22 cellular contexts compared by ENCODE assay signal in the genomic region with DNA sequence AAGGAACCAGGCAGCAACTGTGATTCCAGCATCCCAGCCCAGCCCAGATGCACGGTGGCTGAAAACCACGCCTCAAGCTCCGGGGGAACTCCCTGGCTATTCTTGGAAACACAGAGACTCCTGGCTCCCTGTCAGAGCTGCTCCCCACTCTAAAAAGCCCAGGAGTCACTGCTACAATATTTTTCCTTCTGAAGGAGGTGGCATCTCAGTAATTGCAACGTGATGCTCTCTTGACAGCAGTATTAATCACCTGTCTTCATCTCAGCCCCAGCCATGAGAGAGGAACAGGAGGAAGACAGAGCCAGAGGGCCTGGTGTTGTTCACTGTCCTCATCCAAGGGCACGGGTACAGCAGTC. TPM values are rescaled to one million over a fixed set of nuclear protein-coding genes. Genes with fewer than 3 reads are reported as not detected.
"Had no signal": no experiment of that assay in that cellular context is flagged by ENCODE, and none has a peak within 500 bp of the region (broad histone marks: within the 10 kb centered on the region; RNA-seq: fewer than 3 reads in every experiment).

No MANE protein-coding gene starts in this region.

- H3K9me3 ChIP-seq: gastroesophageal sphincter, neutrophil, right atrium auricular region, testis had no signal

- H3K4me1 ChIP-seq: gastroesophageal sphincter, right atrium auricular region, testis had no signal

- H3K36me3 ChIP-seq: gastroesophageal sphincter, neutrophil, right atrium auricular region had no signal

- DNase-seq: activated CD8-positive, alpha-beta memory T cell treated with anti-CD3 and anti-CD28 coated beads, Interleukin-2, amount 50 U/mL, for 4 hours; activated CD8-positive, alpha-beta T cell treated with anti-CD3 and anti-CD28 coated beads, Interleukin-2, amount 10 ng/mL, durations not matched to agents 7 days and 5 days; activated naive CD4-positive, alpha-beta T cell; activated naive CD8-positive, alpha-beta T cell treated with anti-CD3 and anti-CD28 coated beads, Interleukin-2, amount 10 ng/mL, durations not matched to agents 7 days and 5 days; activated T-cell treated with anti-CD3 and anti-CD28 coated beads, Interleukin-2, amount 50 U/mL, for 72 hours; effector memory CD4-positive, alpha-beta T cell; naive thymus-derived CD8-positive, alpha-beta T cell; posterior cingulate gyrus; stimulated activated CD4-positive, alpha-beta T cell treated with anti-CD3 and anti-CD28 coated beads, Interleukin-4, amount 100 ng/mL, for 24 hours; stimulated activated naive CD4-positive, alpha-beta T cell; T-cell; T-helper 9 cell; testis had no signal

- ATAC-seq: activated CD8-positive, alpha-beta T cell treated with anti-CD3 and anti-CD28 coated beads, Interleukin-2, amount 10 ng/mL, durations not matched to agents 7 days and 5 days; gastroesophageal sphincter; naive thymus-derived CD8-positive, alpha-beta T cell; T-cell had no signal

- H3K27ac ChIP-seq: epithelial cell of prostate, gastroesophageal sphincter, neutrophil, right atrium auricular region, SK-N-MC, testis, VCaP had no signal

- H3K27me3 ChIP-seq: right atrium auricular region, testis had no signal

- H3K4me3 ChIP-seq: gastroesophageal sphincter, right atrium auricular region, SK-N-MC, skin epidermis, testis had no signal

RNA-seq across cellular contexts. Expression of a gene that starts 26.9 kb away (rescaled TPM):
- total RNA-seq: activated CD8-positive, alpha-beta T cell treated with anti-CD3 and anti-CD28 coated beads, Interleukin-2, amount 10 ng/mL, durations not matched to agents 7 days and 5 days; activated naive CD8-positive, alpha-beta T cell treated with anti-CD3 and anti-CD28 coated beads, Interleukin-2, amount 10 ng/mL, durations not matched to agents 7 days and 5 days; bronchial epithelial cell; lung microvascular endothelial cell; naive thymus-derived CD8-positive, alpha-beta T cell; right atrium auricular region; T-cell had no signal
- polyA plus RNA-seq: naive thymus-derived CD8-positive, alpha-beta T cell had no signal
